In genomic region chr16:15707332-15707731, GRCh38 we compare ENCODE assay signal across 26 cellular contexts.
"Had no signal": no experiment of that assay in that cellular context is flagged by ENCODE, and none has a peak within 500 bp of the region (broad histone marks: within the 10 kb centered on the region; RNA-seq: fewer than 3 reads in every experiment).

No MANE protein-coding gene starts in this region.

- DNase-seq: activated CD4-positive, alpha-beta memory T cell treated with anti-CD3 and anti-CD28 coated beads, Interleukin-2, amount 10 ng/mL, durations not matched to agents 7 days and 5 days; activated CD4-positive, alpha-beta T cell treated with anti-CD3 and anti-CD28 coated beads for 1 hour; activated CD4-positive, alpha-beta T cell treated with anti-CD3 and anti-CD28 coated beads for 4 hours; activated CD4-positive, alpha-beta T cell treated with anti-CD3 and anti-CD28 coated beads, Interleukin-2, amount 10 ng/mL, durations not matched to agents 7 days and 5 days; activated CD4-positive, alpha-beta T cell treated with anti-CD3 and anti-CD28 coated beads, Interleukin-2, amount 50 U/mL, for 4 hours; activated CD4-positive, CD25-positive, alpha-beta regulatory T cell; activated CD8-positive, alpha-beta memory T cell treated with anti-CD3 and anti-CD28 coated beads, Interleukin-2, amount 50 U/mL, for 48 hours; activated gamma-delta T cell; activated naive CD4-positive, alpha-beta T cell; activated naive CD4-positive, alpha-beta T cell treated with anti-CD3 and anti-CD28 coated beads, Interleukin-2, amount 10 ng/mL, durations not matched to agents 7 days and 5 days; activated naive CD8-positive, alpha-beta T cell treated with anti-CD3 and anti-CD28 coated beads, Interleukin-2, amount 10 ng/mL, durations not matched to agents 7 days and 5 days; activated T-cell treated with anti-CD3 and anti-CD28 coated beads for 4 hours; activated T-cell treated with anti-CD3 and anti-CD28 coated beads, Interleukin-2, amount 50 U/mL, for 24 hours; activated T-cell treated with anti-CD3 and anti-CD28 coated beads, Interleukin-2, amount 50 U/mL, for 72 hours; caudate nucleus; cortex of kidney; effector CD4-positive, alpha-beta T cell; effector memory CD8-positive, alpha-beta T cell; foreskin fibroblast; glutamatergic neuron; heart left ventricle; T-helper 1 cell; T-helper 17 cell; T1000 had no signal

- H3K27ac ChIP-seq: epithelial cell of prostate had no signal

- ATAC-seq: activated naive CD4-positive, alpha-beta T cell treated with anti-CD3 and anti-CD28 coated beads, Interleukin-2, amount 50 U/mL, for 72 hours; activated T-cell treated with anti-CD3 and anti-CD28 coated beads, Interleukin-2, amount 50 U/mL, for 72 hours; effector memory CD8-positive, alpha-beta T cell; T-helper 17 cell had no signal

- H3K27me3 ChIP-seq: heart left ventricle had no signal

- H3K4me3 ChIP-seq: heart left ventricle had no signal

- H3K9me3 ChIP-seq: heart left ventricle had no signal
